In the genomic region with DNA sequence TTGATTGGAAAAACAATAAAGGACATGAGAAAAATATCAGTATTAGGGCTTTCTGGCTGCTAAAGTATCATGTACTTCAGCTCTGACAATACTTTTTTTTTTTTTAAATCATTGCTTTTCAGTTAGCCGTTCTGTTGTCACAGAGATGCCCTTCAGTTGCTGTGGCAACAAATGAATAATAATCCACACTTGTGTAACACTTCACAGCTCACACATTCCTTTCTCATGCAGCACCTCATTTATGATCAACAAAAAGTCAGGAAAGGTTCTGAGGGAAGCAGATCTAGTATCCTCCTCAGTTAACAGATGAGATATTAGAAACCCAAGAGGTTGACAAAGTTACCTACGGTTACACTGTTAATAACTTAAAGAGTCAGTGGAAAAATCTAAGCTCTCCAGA, we compare ENCODE assay signal across 18 cellular contexts.
A peak's percentile ranks its signal among the peaks of the same experiment; 100 is the strongest.
DNase-seq lines count a peak whose midpoint lies in the region; ATAC-seq and TF ChIP-seq lines count a peak whose summit lies in the region.
"Had no signal": no experiment of that assay in that cellular context is flagged by ENCODE, and none has a peak within 500 bp of the region (broad histone marks: within the 10 kb centered on the region; RNA-seq: fewer than 3 reads in every experiment).

No MANE protein-coding gene starts in this region.

- no peak for TF ChIP-seq CTCF in hepatocyte (IDR thresholded peaks at IDR 0.05; ENCODE audit: poor library complexity)

- no peak overlapping the region for H2AFZ ChIP-seq in hepatocyte

- H4K20me1 ChIP-seq in hepatocyte (ENCODE audit: insufficient read depth, poor library complexity, severe bottlenecking), result no peaks in the 10 kb centered on the region

- H3K4me3 ChIP-seq in hepatocyte, result no peak overlapping the region
- no peak overlapping the region for H3K4me3 ChIP-seq in effector memory CD4-positive, alpha-beta T cell (ENCODE audit: insufficient read depth, low read depth, low read length, poor library complexity, severe bottlenecking)
- H3K4me3 ChIP-seq: thoracic aorta had no signal

- no peaks in the 10 kb centered on the region for H3K9me3 ChIP-seq in hepatocyte (ENCODE audit: low read depth)
- H3K9me3 ChIP-seq in effector memory CD4-positive, alpha-beta T cell (ENCODE audit: control insufficient read depth, low read length), result peaks cover 4% of the 10 kb centered on the region
- H3K9me3 ChIP-seq: SK-N-SH, thoracic aorta had no signal

- no peak overlapping the region for H3K27ac ChIP-seq in hepatocyte
- H3K27ac ChIP-seq in effector memory CD4-positive, alpha-beta T cell (ENCODE audit: insufficient read depth, low read length, poor library complexity, severe bottlenecking), result no peak overlapping the region
- H3K27ac ChIP-seq: 22Rv1, thoracic aorta had no signal

- no peak overlapping the region for H3K4me2 ChIP-seq in hepatocyte
- H3K4me2 ChIP-seq: SK-N-SH had no signal

- DNase-seq in NCI-H748 (lab: John Stamatoyannopoulos, UW; ENCODE audit: unreplicated experiment) (peak; percentile 1), NCI-H748 treated with DMSO at 0.1 percent for 48 hours (lab: John Stamatoyannopoulos, UW) (no peak), astrocyte of the hippocampus (ENCODE audit: low read depth, low spot score) (peak; percentile 85), hepatocyte (ENCODE audit: low spot score) (peak; percentile 11), NCI-H345 treated with DMSO at 0.1 percent for 48 hours (lab: John Stamatoyannopoulos, UW; ENCODE audit: unreplicated experiment) (no peak), HuH-7 (ENCODE audit: low spot score) (no peak)
- no peak for DNase-seq in effector memory CD4-positive, alpha-beta T cell
- DNase-seq: activated T-cell treated with anti-CD3 and anti-CD28 coated beads, Interleukin-2, amount 50 U/mL, for 4 hours; amniotic stem cell; DMS153; naive thymus-derived CD8-positive, alpha-beta T cell; NCI-H1092 treated with DMSO at 0.1 percent for 48 hours; NCI-H69; SK-N-SH had no signal

- 78% methylated on average over 2 of the region's 2 CpGs for WGBS in hepatocyte (ENCODE audit: low lambda C conversion rate, missing lambda C conversion rate)

- H3K36me3 ChIP-seq in hepatocyte (replicated peaks; ENCODE audit: insufficient read depth, low read depth), result no peaks in the 10 kb centered on the region
- H3K36me3 ChIP-seq in effector memory CD4-positive, alpha-beta T cell (ENCODE audit: control insufficient read depth, insufficient read depth, low read length), result no peaks in the 10 kb centered on the region
- H3K36me3 ChIP-seq: thoracic aorta had no signal

- no peaks in the 10 kb centered on the region for H3K9me2 ChIP-seq in hepatocyte (replicated peaks; ENCODE audit: insufficient read depth)
- H3K9me2 ChIP-seq: SK-N-SH had no signal

- H3K4me1 ChIP-seq in hepatocyte (ENCODE audit: insufficient read depth), result no peaks in the 10 kb centered on the region
- H3K4me1 ChIP-seq in effector memory CD4-positive, alpha-beta T cell (ENCODE audit: control insufficient read depth, insufficient read depth, low read length, poor library complexity, severe bottlenecking), result no peaks in the 10 kb centered on the region

- H3K79me2 ChIP-seq in hepatocyte, result no peaks in the 10 kb centered on the region

- no peaks in the 10 kb centered on the region for H3K27me3 ChIP-seq in hepatocyte
- no peaks in the 10 kb centered on the region for H3K27me3 ChIP-seq in effector memory CD4-positive, alpha-beta T cell (replicated peaks; ENCODE audit: control insufficient read depth, insufficient read depth, low read length, poor library complexity, severe bottlenecking)

- no peak for ATAC-seq in GM18867 (IDR thresholded peaks at IDR 0.05; ENCODE audit: unreplicated experiment)
- ATAC-seq: activated CD4-positive, CD25-positive, alpha-beta regulatory T cell treated with anti-CD3 and anti-CD28 coated beads, Interleukin-2, amount 50 U/mL, for 24 hours; activated T-cell treated with anti-CD3 and anti-CD28 coated beads, Interleukin-2, amount 50 U/mL, for 4 hours; naive thymus-derived CD8-positive, alpha-beta T cell had no signal

Comparison
In these comparisons a context has a peak if more than half of its experiments do, and no peak if none do; other contexts are left out.
1. DNase-seq: peak in NCI-H748 (single experiment), astrocyte of the hippocampus (single experiment) and hepatocyte (single experiment); none in NCI-H748 treated with DMSO at 0.1 percent for 48 hours (single experiment), NCI-H345 treated with DMSO at 0.1 percent for 48 hours (single experiment), effector memory CD4-positive, alpha-beta T cell (0 of 3) and HuH-7 (single experiment).